In genomic region chr11:9722893-9723292, GRCh38 we compare ENCODE assay signal across 21 cellular contexts.
"Had no signal": no experiment of that assay in that cellular context is flagged by ENCODE, and none has a peak within 500 bp of the region (broad histone marks: within the 10 kb centered on the region; RNA-seq: fewer than 3 reads in every experiment).

No MANE protein-coding gene starts in this region.

- H3K27me3 ChIP-seq: neural progenitor cell, tibial artery had no signal

- ATAC-seq: activated naive CD4-positive, alpha-beta T cell treated with anti-CD3 and anti-CD28 coated beads, Interleukin-2, amount 50 U/mL, for 72 hours; activated T-helper 17 cell treated with anti-CD3 and anti-CD28 coated beads, Interleukin-2, amount 50 U/mL, for 72 hours; left lobe of liver; naive thymus-derived CD8-positive, alpha-beta T cell; sciatic nerve had no signal

- H3K36me3 ChIP-seq: neural progenitor cell had no signal

- H3K4me2 ChIP-seq: neural progenitor cell had no signal

- H3K9me3 Mint-ChIP-seq: activated T-cell treated with anti-CD3 and anti-CD28 coated beads, Interleukin-2, amount 50 U/mL, for 24 hours; activated T-helper 17 cell treated with anti-CD3 and anti-CD28 coated beads, Interleukin-2, amount 50 U/mL, for 72 hours; brain; naive thymus-derived CD8-positive, alpha-beta T cell; neural progenitor cell; stimulated activated naive CD8-positive, alpha-beta T cell treated with anti-CD3 and anti-CD28 coated beads, Interleukin-15, Interleukin-2, amounts not matched to agents 100 ng/mL and 50 ng/mL, for 24 hours; T-helper 2 cell treated with Interferon-gamma antibody and Interleukin-4, amounts not matched to agents 5 μg/mL and 100 μg/mL, for 36 hours had no signal

- H3K27me3 Mint-ChIP-seq: activated T-cell treated with anti-CD3 and anti-CD28 coated beads, Interleukin-2, amount 50 U/mL, for 24 hours; activated T-helper 17 cell treated with anti-CD3 and anti-CD28 coated beads, Interleukin-2, amount 50 U/mL, for 72 hours; brain; naive thymus-derived CD8-positive, alpha-beta T cell; stimulated activated naive CD8-positive, alpha-beta T cell treated with anti-CD3 and anti-CD28 coated beads, Interleukin-15, Interleukin-2, amounts not matched to agents 100 ng/mL and 50 ng/mL, for 24 hours had no signal

- H2AFZ ChIP-seq: neural progenitor cell had no signal

- H3K9ac ChIP-seq: neural progenitor cell had no signal

- H3K9me3 ChIP-seq: tibial artery had no signal

- DNase-seq: activated T-cell treated with anti-CD3 and anti-CD28 coated beads, Interleukin-2, amount 50 U/mL, for 24 hours; aorta; effector CD8-positive, alpha-beta T cell; erythroblast; foreskin fibroblast; kidney; naive thymus-derived CD8-positive, alpha-beta T cell; small intestine; stimulated activated CD4-positive, alpha-beta T cell treated with anti-CD3 and anti-CD28 coated beads, Interleukin-2, amount 100 ng/mL, for 48 hours; tibial artery; WERI-Rb-1 had no signal

- FAIRE-seq: kidney, small intestine, TTC549 had no signal

- H3K4me3 ChIP-seq: lung, neural progenitor cell, tibial artery had no signal

- H3K36me3 Mint-ChIP-seq: naive thymus-derived CD8-positive, alpha-beta T cell had no signal

- H3K27ac ChIP-seq: neural progenitor cell, tibial artery, WERI-Rb-1 had no signal

- H3K4me3 Mint-ChIP-seq: activated T-cell treated with anti-CD3 and anti-CD28 coated beads, Interleukin-2, amount 50 U/mL, for 24 hours; activated T-helper 17 cell treated with anti-CD3 and anti-CD28 coated beads, Interleukin-2, amount 50 U/mL, for 72 hours; brain; naive thymus-derived CD8-positive, alpha-beta T cell; neural progenitor cell; stimulated activated naive CD8-positive, alpha-beta T cell treated with anti-CD3 and anti-CD28 coated beads, Interleukin-15, Interleukin-2, amounts not matched to agents 100 ng/mL and 50 ng/mL, for 24 hours; T-helper 2 cell treated with Interferon-gamma antibody and Interleukin-4, amounts not matched to agents 5 μg/mL and 100 μg/mL, for 36 hours had no signal

- H3K27ac Mint-ChIP-seq: activated naive CD4-positive, alpha-beta T cell treated with anti-CD3 and anti-CD28 coated beads, Interleukin-2, amount 50 U/mL, for 72 hours; activated T-cell treated with anti-CD3 and anti-CD28 coated beads, Interleukin-2, amount 50 U/mL, for 24 hours; activated T-helper 17 cell treated with anti-CD3 and anti-CD28 coated beads, Interleukin-2, amount 50 U/mL, for 72 hours; brain; neural progenitor cell; stimulated activated naive CD8-positive, alpha-beta T cell treated with anti-CD3 and anti-CD28 coated beads, Interleukin-15, Interleukin-2, amounts not matched to agents 100 ng/mL and 50 ng/mL, for 24 hours; T-helper 2 cell treated with Interferon-gamma antibody and Interleukin-4, amounts not matched to agents 5 μg/mL and 100 μg/mL, for 36 hours had no signal
